1 cellular context compared by ENCODE assay signal in genomic region chr4:6909113-6909969, GRCh38.
TF ChIP-seq lines count a peak whose summit lies in the region.

Gene TBC1D14, plus strand, starts transcription at chr4:6909826. Its CDS starts 13,564 bp downstream, at chr4:6923390.

TF ChIP-seq in HepG2, 621 proteins besides CTCF, POLR2A, EP300 and RAD21 (continued from another document and continues in another):
- peak; percentile 49; the same call in 1 of the 2 replicates for TF ChIP-seq ZNF414 (CRISPR knock-in tag; IDR thresholded peaks at IDR 0.05)
- peak; percentile 40; the same call in 1 of the 2 replicates for TF ChIP-seq ZNF746 (CRISPR knock-in tag; IDR thresholded peaks at IDR 0.05)
- peak; percentile 98 for TF ChIP-seq YY1 (IDR thresholded peaks at IDR 0.05; ENCODE audit: insufficient read depth, insufficient replicate concordance, low read depth, low read length)
- no peak for TF ChIP-seq ZBTB40 (IDR thresholded peaks at IDR 0.05)
- TF ChIP-seq ZBTB40 (CRISPR knock-in tag; IDR thresholded peaks at IDR 0.05) = 0 out of 2 replicates have a peak, but pooled peaks have one; percentile 43
- peak; percentile 66; the same call in 1 of the 2 replicates for TF ChIP-seq ZBTB1 (CRISPR knock-in tag; IDR thresholded peaks at IDR 0.05; ENCODE audit: borderline replicate concordance)
- TF ChIP-seq SRY (CRISPR knock-in tag; IDR thresholded peaks at IDR 0.05) = 0 out of 2 replicates have a peak, but pooled peaks have one; percentile 58
- peak; percentile 40; the same call in 1 of the 2 replicates for TF ChIP-seq FOXK1 (CRISPR knock-in tag; IDR thresholded peaks at IDR 0.05; ENCODE audit: borderline replicate concordance, low read depth)
- peak; percentile 26; the same call in 1 of the 2 replicates for TF ChIP-seq BCL6 (CRISPR knock-in tag; IDR thresholded peaks at IDR 0.05)
- 0 out of 2 replicates have a peak, but pooled peaks have one; percentile 27 for TF ChIP-seq ZBTB7B (CRISPR knock-in tag; IDR thresholded peaks at IDR 0.05)
- 0 out of 2 replicates have a peak, but pooled peaks have one; percentile 44 for TF ChIP-seq ZNF335 (CRISPR knock-in tag; IDR thresholded peaks at IDR 0.05)
- peak; percentile 76 for TF ChIP-seq ELF1 (CRISPR knock-in tag; IDR thresholded peaks at IDR 0.05)
- no peak for TF ChIP-seq HMG20A (CRISPR knock-in tag; IDR thresholded peaks at IDR 0.05; ENCODE audit: borderline replicate concordance)
- peak; percentile 74 for TF ChIP-seq THAP9 (CRISPR knock-in tag; IDR thresholded peaks at IDR 0.05; ENCODE audit: borderline replicate concordance)
- no peak for TF ChIP-seq ZNF512B (CRISPR knock-in tag; IDR thresholded peaks at IDR 0.05; ENCODE audit: borderline replicate concordance)
- TF ChIP-seq ZNF501 (CRISPR knock-in tag; IDR thresholded peaks at IDR 0.05) = 0 out of 2 replicates have a peak, but pooled peaks have one; percentile 8
- TF ChIP-seq KDM2A (CRISPR knock-in tag; IDR thresholded peaks at IDR 0.05; ENCODE audit: borderline replicate concordance, low read depth) = peak; percentile 64; the same call in 1 of the 2 replicates
- peak; percentile 40; the same call in 1 of the 2 replicates for TF ChIP-seq ZNF788 (CRISPR knock-in tag; IDR thresholded peaks at IDR 0.05; ENCODE audit: borderline replicate concordance)
- peak; percentile 94 for TF ChIP-seq RBFOX2 (IDR thresholded peaks at IDR 0.05; ENCODE audit: low read depth, low read length)
- 0 out of 2 replicates have a peak, but pooled peaks have one; percentile 23 for TF ChIP-seq HOXD1 (CRISPR knock-in tag; IDR thresholded peaks at IDR 0.05)
- no peak for TF ChIP-seq ZNF142 (CRISPR knock-in tag; IDR thresholded peaks at IDR 0.05)
